1 cellular context compared by ENCODE assay signal in the genomic region with DNA sequence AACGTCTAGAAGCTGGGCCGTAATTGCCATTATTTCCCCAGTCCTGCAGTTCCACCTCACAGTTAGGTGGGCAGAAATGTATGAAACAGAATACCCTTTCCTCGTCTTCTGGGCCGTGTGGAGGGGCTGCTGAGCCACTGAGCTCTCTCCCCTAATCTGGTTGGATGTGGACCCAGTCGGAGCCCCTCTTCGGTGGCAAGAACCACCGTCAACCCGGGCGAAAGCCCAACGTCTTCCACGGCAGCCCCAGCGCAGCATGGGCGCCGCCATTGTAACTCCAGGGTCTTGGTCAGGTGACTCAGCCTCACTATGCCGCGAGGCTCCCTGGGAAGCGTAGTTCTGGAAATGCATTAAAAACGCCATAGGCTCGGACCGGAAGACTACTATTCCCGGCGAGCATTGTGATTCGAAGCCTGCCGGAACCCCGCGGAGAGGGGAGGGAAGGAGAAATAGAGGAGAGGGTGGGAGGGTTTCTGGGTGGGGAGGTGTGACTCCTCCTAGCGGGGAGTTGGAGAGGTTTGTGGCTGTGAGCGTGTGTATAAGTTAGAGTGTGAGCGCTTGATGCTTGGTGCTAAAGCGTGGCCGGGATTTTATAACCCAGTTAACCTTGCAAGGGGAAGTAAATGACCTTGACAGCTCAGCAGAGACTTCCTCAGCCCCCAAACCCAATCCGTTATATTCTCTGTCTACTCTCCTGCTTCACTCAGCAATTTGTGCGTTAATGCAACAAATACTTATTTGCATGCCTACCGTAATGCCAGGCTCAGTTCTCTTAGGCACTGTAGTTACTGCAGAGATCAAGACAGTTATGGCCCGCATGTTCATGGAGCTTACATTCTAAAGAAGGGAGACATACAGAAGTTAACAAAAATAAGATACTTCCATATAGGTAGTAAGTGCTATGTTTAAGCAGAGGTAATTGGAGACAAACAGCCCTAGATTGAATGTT.
TF ChIP-seq lines count a peak whose summit lies in the region.

A gene with protein sequence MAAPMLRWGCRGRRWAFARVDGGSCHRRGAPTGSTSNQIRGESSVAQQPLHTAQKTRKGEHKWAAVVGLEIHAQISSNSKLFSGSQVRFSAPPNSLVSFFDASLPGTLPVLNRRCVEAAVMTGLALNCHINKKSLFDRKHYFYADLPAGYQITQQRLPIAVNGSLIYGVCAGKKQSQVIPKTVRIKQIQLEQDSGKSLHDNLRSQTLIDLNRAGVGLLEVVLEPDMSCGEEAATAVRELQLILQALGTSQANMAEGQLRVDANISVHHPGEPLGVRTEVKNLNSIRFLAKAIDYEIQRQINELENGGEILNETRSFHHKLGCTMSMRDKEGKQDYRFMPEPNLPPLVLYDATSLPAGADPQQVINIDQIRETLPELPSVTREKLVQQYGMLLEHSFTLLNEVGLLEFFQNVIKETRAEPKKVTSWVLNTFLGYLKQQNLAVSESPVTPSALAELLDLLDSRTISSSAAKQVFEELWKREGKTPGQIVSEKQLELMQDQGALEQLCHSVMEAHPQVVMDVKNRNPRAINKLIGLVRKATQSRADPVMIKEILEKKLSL (minus strand): TSS at position 295 of the 949 bp plus-strand sequence. CDS start 25 bp downstream, at position 270.

TF ChIP-seq in HepG2, 621 proteins besides CTCF, POLR2A, EP300 and RAD21 (continued from another document):
- TF ChIP-seq, protein P1, sequence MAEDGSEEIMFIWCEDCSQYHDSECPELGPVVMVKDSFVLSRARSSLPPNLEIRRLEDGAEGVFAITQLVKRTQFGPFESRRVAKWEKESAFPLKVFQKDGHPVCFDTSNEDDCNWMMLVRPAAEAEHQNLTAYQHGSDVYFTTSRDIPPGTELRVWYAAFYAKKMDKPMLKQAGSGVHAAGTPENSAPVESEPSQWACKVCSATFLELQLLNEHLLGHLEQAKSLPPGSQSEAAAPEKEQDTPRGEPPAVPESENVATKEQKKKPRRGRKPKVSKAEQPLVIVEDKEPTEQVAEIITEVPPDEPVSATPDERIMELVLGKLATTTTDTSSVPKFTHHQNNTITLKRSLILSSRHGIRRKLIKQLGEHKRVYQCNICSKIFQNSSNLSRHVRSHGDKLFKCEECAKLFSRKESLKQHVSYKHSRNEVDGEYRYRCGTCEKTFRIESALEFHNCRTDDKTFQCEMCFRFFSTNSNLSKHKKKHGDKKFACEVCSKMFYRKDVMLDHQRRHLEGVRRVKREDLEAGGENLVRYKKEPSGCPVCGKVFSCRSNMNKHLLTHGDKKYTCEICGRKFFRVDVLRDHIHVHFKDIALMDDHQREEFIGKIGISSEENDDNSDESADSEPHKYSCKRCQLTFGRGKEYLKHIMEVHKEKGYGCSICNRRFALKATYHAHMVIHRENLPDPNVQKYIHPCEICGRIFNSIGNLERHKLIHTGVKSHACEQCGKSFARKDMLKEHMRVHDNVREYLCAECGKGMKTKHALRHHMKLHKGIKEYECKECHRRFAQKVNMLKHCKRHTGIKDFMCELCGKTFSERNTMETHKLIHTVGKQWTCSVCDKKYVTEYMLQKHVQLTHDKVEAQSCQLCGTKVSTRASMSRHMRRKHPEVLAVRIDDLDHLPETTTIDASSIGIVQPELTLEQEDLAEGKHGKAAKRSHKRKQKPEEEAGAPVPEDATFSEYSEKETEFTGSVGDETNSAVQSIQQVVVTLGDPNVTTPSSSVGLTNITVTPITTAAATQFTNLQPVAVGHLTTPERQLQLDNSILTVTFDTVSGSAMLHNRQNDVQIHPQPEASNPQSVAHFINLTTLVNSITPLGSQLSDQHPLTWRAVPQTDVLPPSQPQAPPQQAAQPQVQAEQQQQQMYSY (CRISPR knock-in tag; IDR thresholded peaks at IDR 0.05), result no peak
- TF ChIP-seq, protein P2, sequence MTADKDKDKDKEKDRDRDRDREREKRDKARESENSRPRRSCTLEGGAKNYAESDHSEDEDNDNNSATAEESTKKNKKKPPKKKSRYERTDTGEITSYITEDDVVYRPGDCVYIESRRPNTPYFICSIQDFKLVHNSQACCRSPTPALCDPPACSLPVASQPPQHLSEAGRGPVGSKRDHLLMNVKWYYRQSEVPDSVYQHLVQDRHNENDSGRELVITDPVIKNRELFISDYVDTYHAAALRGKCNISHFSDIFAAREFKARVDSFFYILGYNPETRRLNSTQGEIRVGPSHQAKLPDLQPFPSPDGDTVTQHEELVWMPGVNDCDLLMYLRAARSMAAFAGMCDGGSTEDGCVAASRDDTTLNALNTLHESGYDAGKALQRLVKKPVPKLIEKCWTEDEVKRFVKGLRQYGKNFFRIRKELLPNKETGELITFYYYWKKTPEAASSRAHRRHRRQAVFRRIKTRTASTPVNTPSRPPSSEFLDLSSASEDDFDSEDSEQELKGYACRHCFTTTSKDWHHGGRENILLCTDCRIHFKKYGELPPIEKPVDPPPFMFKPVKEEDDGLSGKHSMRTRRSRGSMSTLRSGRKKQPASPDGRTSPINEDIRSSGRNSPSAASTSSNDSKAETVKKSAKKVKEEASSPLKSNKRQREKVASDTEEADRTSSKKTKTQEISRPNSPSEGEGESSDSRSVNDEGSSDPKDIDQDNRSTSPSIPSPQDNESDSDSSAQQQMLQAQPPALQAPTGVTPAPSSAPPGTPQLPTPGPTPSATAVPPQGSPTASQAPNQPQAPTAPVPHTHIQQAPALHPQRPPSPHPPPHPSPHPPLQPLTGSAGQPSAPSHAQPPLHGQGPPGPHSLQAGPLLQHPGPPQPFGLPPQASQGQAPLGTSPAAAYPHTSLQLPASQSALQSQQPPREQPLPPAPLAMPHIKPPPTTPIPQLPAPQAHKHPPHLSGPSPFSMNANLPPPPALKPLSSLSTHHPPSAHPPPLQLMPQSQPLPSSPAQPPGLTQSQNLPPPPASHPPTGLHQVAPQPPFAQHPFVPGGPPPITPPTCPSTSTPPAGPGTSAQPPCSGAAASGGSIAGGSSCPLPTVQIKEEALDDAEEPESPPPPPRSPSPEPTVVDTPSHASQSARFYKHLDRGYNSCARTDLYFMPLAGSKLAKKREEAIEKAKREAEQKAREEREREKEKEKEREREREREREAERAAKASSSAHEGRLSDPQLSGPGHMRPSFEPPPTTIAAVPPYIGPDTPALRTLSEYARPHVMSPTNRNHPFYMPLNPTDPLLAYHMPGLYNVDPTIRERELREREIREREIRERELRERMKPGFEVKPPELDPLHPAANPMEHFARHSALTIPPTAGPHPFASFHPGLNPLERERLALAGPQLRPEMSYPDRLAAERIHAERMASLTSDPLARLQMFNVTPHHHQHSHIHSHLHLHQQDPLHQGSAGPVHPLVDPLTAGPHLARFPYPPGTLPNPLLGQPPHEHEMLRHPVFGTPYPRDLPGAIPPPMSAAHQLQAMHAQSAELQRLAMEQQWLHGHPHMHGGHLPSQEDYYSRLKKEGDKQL (CRISPR knock-in tag; IDR thresholded peaks at IDR 0.05; ENCODE audit: low read depth), result no peak
- no peak for TF ChIP-seq ATF7-NPFF (CRISPR knock-in tag; IDR thresholded peaks at IDR 0.05; ENCODE audit: low read depth)
- TF ChIP-seq MLLT10 (CRISPR knock-in tag; IDR thresholded peaks at IDR 0.05), result no peak
- no peak for TF ChIP-seq EEA1 (CRISPR knock-in tag; IDR thresholded peaks at IDR 0.05; ENCODE audit: borderline replicate concordance)
- TF ChIP-seq ZBTB1 (CRISPR knock-in tag; IDR thresholded peaks at IDR 0.05; ENCODE audit: borderline replicate concordance), result no peak
- no peak for TF ChIP-seq ZNF234 (CRISPR knock-in tag; conservative IDR thresholded peaks at IDR 0.05)
- no peak for TF ChIP-seq ZNF296 (CRISPR knock-in tag; conservative IDR thresholded peaks at IDR 0.05)
- TF ChIP-seq, protein P3, sequence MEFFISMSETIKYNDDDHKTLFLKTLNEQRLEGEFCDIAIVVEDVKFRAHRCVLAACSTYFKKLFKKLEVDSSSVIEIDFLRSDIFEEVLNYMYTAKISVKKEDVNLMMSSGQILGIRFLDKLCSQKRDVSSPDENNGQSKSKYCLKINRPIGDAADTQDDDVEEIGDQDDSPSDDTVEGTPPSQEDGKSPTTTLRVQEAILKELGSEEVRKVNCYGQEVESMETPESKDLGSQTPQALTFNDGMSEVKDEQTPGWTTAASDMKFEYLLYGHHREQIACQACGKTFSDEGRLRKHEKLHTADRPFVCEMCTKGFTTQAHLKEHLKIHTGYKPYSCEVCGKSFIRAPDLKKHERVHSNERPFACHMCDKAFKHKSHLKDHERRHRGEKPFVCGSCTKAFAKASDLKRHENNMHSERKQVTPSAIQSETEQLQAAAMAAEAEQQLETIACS (CRISPR knock-in tag; IDR thresholded peaks at IDR 0.05), result no peak
- TF ChIP-seq, protein P4, sequence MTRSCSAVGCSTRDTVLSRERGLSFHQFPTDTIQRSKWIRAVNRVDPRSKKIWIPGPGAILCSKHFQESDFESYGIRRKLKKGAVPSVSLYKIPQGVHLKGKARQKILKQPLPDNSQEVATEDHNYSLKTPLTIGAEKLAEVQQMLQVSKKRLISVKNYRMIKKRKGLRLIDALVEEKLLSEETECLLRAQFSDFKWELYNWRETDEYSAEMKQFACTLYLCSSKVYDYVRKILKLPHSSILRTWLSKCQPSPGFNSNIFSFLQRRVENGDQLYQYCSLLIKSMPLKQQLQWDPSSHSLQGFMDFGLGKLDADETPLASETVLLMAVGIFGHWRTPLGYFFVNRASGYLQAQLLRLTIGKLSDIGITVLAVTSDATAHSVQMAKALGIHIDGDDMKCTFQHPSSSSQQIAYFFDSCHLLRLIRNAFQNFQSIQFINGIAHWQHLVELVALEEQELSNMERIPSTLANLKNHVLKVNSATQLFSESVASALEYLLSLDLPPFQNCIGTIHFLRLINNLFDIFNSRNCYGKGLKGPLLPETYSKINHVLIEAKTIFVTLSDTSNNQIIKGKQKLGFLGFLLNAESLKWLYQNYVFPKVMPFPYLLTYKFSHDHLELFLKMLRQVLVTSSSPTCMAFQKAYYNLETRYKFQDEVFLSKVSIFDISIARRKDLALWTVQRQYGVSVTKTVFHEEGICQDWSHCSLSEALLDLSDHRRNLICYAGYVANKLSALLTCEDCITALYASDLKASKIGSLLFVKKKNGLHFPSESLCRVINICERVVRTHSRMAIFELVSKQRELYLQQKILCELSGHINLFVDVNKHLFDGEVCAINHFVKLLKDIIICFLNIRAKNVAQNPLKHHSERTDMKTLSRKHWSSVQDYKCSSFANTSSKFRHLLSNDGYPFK (CRISPR knock-in tag; IDR thresholded peaks at IDR 0.05; ENCODE audit: borderline replicate concordance), result peak; percentile 80; the same call in 1 of the 2 replicates
- TF ChIP-seq, protein P5, sequence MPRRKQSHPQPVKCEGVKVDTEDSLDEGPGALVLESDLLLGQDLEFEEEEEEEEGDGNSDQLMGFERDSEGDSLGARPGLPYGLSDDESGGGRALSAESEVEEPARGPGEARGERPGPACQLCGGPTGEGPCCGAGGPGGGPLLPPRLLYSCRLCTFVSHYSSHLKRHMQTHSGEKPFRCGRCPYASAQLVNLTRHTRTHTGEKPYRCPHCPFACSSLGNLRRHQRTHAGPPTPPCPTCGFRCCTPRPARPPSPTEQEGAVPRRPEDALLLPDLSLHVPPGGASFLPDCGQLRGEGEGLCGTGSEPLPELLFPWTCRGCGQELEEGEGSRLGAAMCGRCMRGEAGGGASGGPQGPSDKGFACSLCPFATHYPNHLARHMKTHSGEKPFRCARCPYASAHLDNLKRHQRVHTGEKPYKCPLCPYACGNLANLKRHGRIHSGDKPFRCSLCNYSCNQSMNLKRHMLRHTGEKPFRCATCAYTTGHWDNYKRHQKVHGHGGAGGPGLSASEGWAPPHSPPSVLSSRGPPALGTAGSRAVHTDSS (CRISPR knock-in tag; conservative IDR thresholded peaks at IDR 0.05), result no peak
- TF ChIP-seq ZNF607 (CRISPR knock-in tag; IDR thresholded peaks at IDR 0.05; ENCODE audit: borderline replicate concordance), result no peak; the same call in 1 of the 2 replicates
- no peak for TF ChIP-seq IKZF1 (IDR thresholded peaks at IDR 0.05)
- no peak for TF ChIP-seq ZFP41 (CRISPR knock-in tag; IDR thresholded peaks at IDR 0.05; ENCODE audit: borderline replicate concordance)
- no peak; the same call in 1 of the 2 replicates for TF ChIP-seq ZNF274 (CRISPR knock-in tag; IDR thresholded peaks at IDR 0.05)
- TF ChIP-seq FOXK1 (CRISPR knock-in tag; IDR thresholded peaks at IDR 0.05; ENCODE audit: borderline replicate concordance, low read depth), result peak; percentile 80; the same call in 1 of the 2 replicates
- peak; percentile 47; the same call in 1 of the 2 replicates for TF ChIP-seq MEIS2 (CRISPR knock-in tag; IDR thresholded peaks at IDR 0.05)
- peak; percentile 89 for TF ChIP-seq MXD4 (CRISPR knock-in tag; IDR thresholded peaks at IDR 0.05)
- TF ChIP-seq ARNT2 (CRISPR knock-in tag; IDR thresholded peaks at IDR 0.05; ENCODE audit: low read depth), result no peak
- TF ChIP-seq ZNF329 (CRISPR knock-in tag; IDR thresholded peaks at IDR 0.05; ENCODE audit: low read depth), result no peak
- no peak for TF ChIP-seq NR2F1 (CRISPR knock-in tag; IDR thresholded peaks at IDR 0.05)
- no peak; the same call in 1 of the 2 replicates for TF ChIP-seq TARDBP (CRISPR knock-in tag; IDR thresholded peaks at IDR 0.05)
- no peak for TF ChIP-seq KLF12 (CRISPR knock-in tag; IDR thresholded peaks at IDR 0.05; ENCODE audit: borderline replicate concordance)
- TF ChIP-seq ZNF460 (CRISPR knock-in tag; IDR thresholded peaks at IDR 0.05; ENCODE audit: borderline replicate concordance), result no peak
- TF ChIP-seq MED1 (CRISPR knock-in tag; IDR thresholded peaks at IDR 0.05), result peak; percentile 55
- TF ChIP-seq ZBTB7A (CRISPR knock-in tag; IDR thresholded peaks at IDR 0.05), result no peak
- TF ChIP-seq, protein P6, sequence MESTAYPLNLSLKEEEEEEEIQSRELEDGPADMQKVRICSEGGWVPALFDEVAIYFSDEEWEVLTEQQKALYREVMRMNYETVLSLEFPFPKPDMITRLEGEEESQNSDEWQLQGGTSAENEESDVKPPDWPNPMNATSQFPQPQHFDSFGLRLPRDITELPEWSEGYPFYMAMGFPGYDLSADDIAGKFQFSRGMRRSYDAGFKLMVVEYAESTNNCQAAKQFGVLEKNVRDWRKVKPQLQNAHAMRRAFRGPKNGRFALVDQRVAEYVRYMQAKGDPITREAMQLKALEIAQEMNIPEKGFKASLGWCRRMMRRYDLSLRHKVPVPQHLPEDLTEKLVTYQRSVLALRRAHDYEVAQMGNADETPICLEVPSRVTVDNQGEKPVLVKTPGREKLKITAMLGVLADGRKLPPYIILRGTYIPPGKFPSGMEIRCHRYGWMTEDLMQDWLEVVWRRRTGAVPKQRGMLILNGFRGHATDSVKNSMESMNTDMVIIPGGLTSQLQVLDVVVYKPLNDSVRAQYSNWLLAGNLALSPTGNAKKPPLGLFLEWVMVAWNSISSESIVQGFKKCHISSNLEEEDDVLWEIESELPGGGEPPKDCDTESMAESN (CRISPR knock-in tag; conservative IDR thresholded peaks at IDR 0.05), result no peak
- no peak for TF ChIP-seq ZFYVE20 (CRISPR knock-in tag; IDR thresholded peaks at IDR 0.05; ENCODE audit: borderline replicate concordance, low read depth)
- TF ChIP-seq, protein P7, sequence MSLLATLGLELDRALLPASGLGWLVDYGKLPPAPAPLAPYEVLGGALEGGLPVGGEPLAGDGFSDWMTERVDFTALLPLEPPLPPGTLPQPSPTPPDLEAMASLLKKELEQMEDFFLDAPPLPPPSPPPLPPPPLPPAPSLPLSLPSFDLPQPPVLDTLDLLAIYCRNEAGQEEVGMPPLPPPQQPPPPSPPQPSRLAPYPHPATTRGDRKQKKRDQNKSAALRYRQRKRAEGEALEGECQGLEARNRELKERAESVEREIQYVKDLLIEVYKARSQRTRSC (CRISPR knock-in tag; IDR thresholded peaks at IDR 0.05; ENCODE audit: low read depth), result no peak
- no peak for TF ChIP-seq ZNF878 (CRISPR knock-in tag; IDR thresholded peaks at IDR 0.05)
